ENCODE assay signal across 8 cellular contexts in the genomic region with DNA sequence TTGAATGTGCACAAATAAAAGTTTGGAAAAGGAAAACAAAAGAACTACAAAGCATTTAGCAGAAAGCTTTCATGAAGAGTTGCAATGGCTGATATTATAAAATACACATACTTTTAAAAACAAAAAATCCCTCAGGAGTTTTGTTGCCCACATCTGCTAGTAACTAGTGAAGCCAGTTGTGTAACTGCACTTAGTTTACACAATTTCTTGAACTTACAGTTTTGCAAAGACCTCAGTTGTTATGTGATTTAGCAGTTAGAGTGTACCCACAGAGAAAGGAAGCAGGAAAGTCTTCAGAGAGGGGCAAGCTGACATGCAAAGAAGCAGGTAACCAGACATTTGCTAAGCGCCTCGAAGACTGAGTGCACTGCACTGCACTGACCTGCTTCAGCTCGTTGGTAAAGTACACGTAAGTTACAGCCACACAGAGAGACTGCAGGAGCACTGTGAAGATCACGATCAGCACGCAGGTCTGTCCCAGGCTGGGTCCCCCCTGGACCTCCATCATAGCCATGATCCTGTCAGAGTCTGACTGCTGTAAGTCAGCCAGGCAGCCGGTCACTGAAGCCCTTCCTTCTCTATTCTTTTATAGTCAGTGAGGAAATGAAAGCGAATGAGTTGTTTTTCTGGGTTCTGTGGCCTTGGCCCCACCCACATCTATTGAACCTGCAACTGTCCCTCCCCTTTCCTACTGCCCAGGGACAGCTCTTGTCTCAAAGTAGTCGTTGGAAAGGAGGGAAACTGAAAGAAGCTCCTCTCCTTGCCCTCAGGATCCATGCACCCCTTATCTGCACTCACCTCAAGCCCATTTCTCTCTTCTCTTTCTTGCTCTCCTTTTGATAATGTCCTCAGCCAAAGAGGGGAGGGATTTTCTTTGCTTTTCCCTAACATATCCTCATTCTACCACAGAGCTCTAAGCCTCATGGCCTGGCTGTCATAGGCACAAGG. TPM values are rescaled to one million over a fixed set of nuclear protein-coding genes. Genes with fewer than 3 reads are reported as not detected.
DNase-seq lines count a peak whose midpoint lies in the region; ATAC-seq and TF ChIP-seq lines count a peak whose summit lies in the region.

A gene (minus strand): TSS at position 560 of the 948 bp plus-strand sequence. CDS start 46 bp downstream, at position 514.

- H3K36me3 ChIP-seq in BLaER1 treated with 17β-estradiol and CSF1 and Interleukin-3, amounts not matched to agents 10 nM and 100 nM: peaks cover 0 to 27% (median 0%) of the 10 kb centered on the region in 11 experiments; a peak in 10 of 22 replicates
- peaks cover 0 to 12% (median 0%) of the 10 kb centered on the region in 6 donors for H3K36me3 ChIP-seq in spleen

- H3K4me3 Mint-ChIP-seq in activated naive CD4-positive, alpha-beta T cell treated with anti-CD3 and anti-CD28 coated beads, Interleukin-2, amount 50 U/mL, for 24 hours: peak within 1 kb of the TSS; percentile 91

- no peaks in the 10 kb centered on the region for H3K9me3 Mint-ChIP-seq in activated naive CD4-positive, alpha-beta T cell treated with anti-CD3 and anti-CD28 coated beads, Interleukin-2, amount 50 U/mL, for 24 hours

- peaks cover 63% of the 10 kb centered on the region for H3K4me1 Mint-ChIP-seq in activated naive CD4-positive, alpha-beta T cell treated with anti-CD3 and anti-CD28 coated beads, Interleukin-2, amount 50 U/mL, for 24 hours

- peaks cover 0 to 13% (median 0%) of the 10 kb centered on the region in 11 experiments; a peak in 2 of 22 replicates for H3K9me3 ChIP-seq in BLaER1 treated with 17β-estradiol and CSF1 and Interleukin-3, amounts not matched to agents 10 nM and 100 nM (replicated peaks in 1 of 11)
- H3K9me3 ChIP-seq in right cardiac atrium (ENCODE audit: control insufficient read depth, low read length) (no peaks in the 10 kb centered on the region), spleen (no peaks in the 10 kb centered on the region)

- WGBS in right cardiac atrium: 23% methylated on average over 9 of the region's 9 CpGs
- WGBS in spleen, 5 donors: 1 to 4% (median 3%) methylated on average over 9 of the region's 9 CpGs

- ATAC-seq in GM19395 (IDR thresholded peaks at IDR 0.05; ENCODE audit: unreplicated experiment) (peak; percentile 89), HG03457 (IDR thresholded peaks at IDR 0.05; ENCODE audit: unreplicated experiment) (peak; percentile 82), SK-N-SH treated with all-trans-retinoic acid at 6 μM for 48 hours (peak; percentile 21; the same call in 1 of the 3 replicates), right cardiac atrium (peak; percentile 95 to 96)

- H3K36me3 Mint-ChIP-seq in activated naive CD4-positive, alpha-beta T cell treated with anti-CD3 and anti-CD28 coated beads, Interleukin-2, amount 50 U/mL, for 24 hours: no peaks in the 10 kb centered on the region

- H3K27ac Mint-ChIP-seq in activated naive CD4-positive, alpha-beta T cell treated with anti-CD3 and anti-CD28 coated beads, Interleukin-2, amount 50 U/mL, for 24 hours: peak within 1 kb of the TSS; percentile 97

- peaks cover 16 to 44% (median 25%) of the 10 kb centered on the region in 10 experiments for H3K4me1 ChIP-seq in BLaER1 treated with 17β-estradiol and CSF1 and Interleukin-3, amounts not matched to agents 10 nM and 100 nM
- H3K4me1 ChIP-seq in right cardiac atrium (ENCODE audit: control insufficient read depth, insufficient read depth, low read length) (no peaks in the 10 kb centered on the region), spleen (peaks cover 21 to 62% (median 42%) of the 10 kb centered on the region in 6 donors)

- TF ChIP-seq CTCF in spleen (IDR thresholded peaks at IDR 0.05 in 8 of 11, conservative IDR thresholded peaks at IDR 0.05 in 3 of 11): no peak

- H3K27me3 Mint-ChIP-seq in activated naive CD4-positive, alpha-beta T cell treated with anti-CD3 and anti-CD28 coated beads, Interleukin-2, amount 50 U/mL, for 24 hours: no peaks in the 10 kb centered on the region

- peaks cover 0 to 25% (median 0%) of the 10 kb centered on the region in 11 experiments; a peak in 2 of 22 replicates for H4K20me1 ChIP-seq in BLaER1 treated with 17β-estradiol and CSF1 and Interleukin-3, amounts not matched to agents 10 nM and 100 nM

- peak within 1 kb of the TSS; percentile 13 to 85 (median 73); a peak in 21 of 22 replicates for H3K27ac ChIP-seq in BLaER1 treated with 17β-estradiol and CSF1 and Interleukin-3, amounts not matched to agents 10 nM and 100 nM
- H3K27ac ChIP-seq in right cardiac atrium (ENCODE audit: low read length): peak within 1 kb of the TSS; percentile 95
- H3K27ac ChIP-seq in spleen: peak within 1 kb of the TSS; percentile 82 to 94 (median 92)

- no peaks in the 10 kb centered on the region for H3K27me3 ChIP-seq in BLaER1 treated with 17β-estradiol and CSF1 and Interleukin-3, amounts not matched to agents 10 nM and 100 nM
- H3K27me3 ChIP-seq in right cardiac atrium (ENCODE audit: control insufficient read depth, insufficient read depth): no peaks in the 10 kb centered on the region
- H3K27me3 ChIP-seq in spleen (replicated peaks in 1 of 7): no peaks in the 10 kb centered on the region

- intact Hi-C loops in right cardiac atrium (cut with DNase I): no loop called here
- intact Hi-C loops in spleen (cut with DNase I; ENCODE audit: low total_unique reads): no loop called here

- DNase-seq in right cardiac atrium: peak; percentile 64 to 82 (median 76)
- peak; percentile 91 for DNase-seq in spleen
- DNase-seq in NCI-H2081 treated with DMSO at 0.1 percent for 48 hours (lab: John Stamatoyannopoulos, UW): no peak

- H3K4me3 ChIP-seq in BLaER1 treated with 17β-estradiol and CSF1 and Interleukin-3, amounts not matched to agents 10 nM and 100 nM: peak within 1 kb of the TSS in 9 of 10 experiments; percentile 14 to 84 (median 72); a peak in 16 of 20 replicates
- H3K4me3 ChIP-seq in right cardiac atrium (ENCODE audit: low read length) (peak within 1 kb of the TSS; percentile 70), spleen (peak within 1 kb of the TSS; percentile 49 to 82 (median 68))

- H3K9ac ChIP-seq in BLaER1 treated with 17β-estradiol and CSF1 and Interleukin-3, amounts not matched to agents 10 nM and 100 nM: peak within 1 kb of the TSS; percentile 24 to 90 (median 74); a peak in 19 of 22 replicates

- TF ChIP-seq POLR2A in spleen (IDR thresholded peaks at IDR 0.05): peak; percentile 53 to 96 (median 91)

- peak within 1 kb of the TSS; percentile 71 to 99 (median 87) for H3K4me2 ChIP-seq in BLaER1 treated with 17β-estradiol and CSF1 and Interleukin-3, amounts not matched to agents 10 nM and 100 nM

TF ChIP-seq in SK-N-SH treated with all-trans-retinoic acid at 6 μM for 48 hours, 23 proteins besides CTCF, POLR2A, EP300 and RAD21:
- TF ChIP-seq ISL1 (CRISPR knock-in tag; IDR thresholded peaks at IDR 0.05) (no peak), GLIS3 (CRISPR knock-in tag; IDR thresholded peaks at IDR 0.05) (no peak), ZFP30 (CRISPR knock-in tag; IDR thresholded peaks at IDR 0.05) (no peak), ZNF8 (CRISPR knock-in tag; IDR thresholded peaks at IDR 0.05) (no peak), ZFP3 (CRISPR knock-in tag; IDR thresholded peaks at IDR 0.05) (no peak)
TF ChIP-seq in SK-N-SH treated with all-trans-retinoic acid at 6 μM for 48 hours: peak in this region for 0.

RNA-seq across cellular contexts. Expression of the gene that starts here (rescaled TPM):
- total RNA-seq in right cardiac atrium (10 to 100 TPM in 3 of 4 donors, 1 to 10 TPM in 1; 9.6 to 23.0 (median 13.3) TPM), spleen (100 to 1,000 TPM in 3 of 7 donors, 10 to 100 TPM in 4; 62.0 to 156 (median 95.6) TPM)
- polyA plus RNA-seq in right cardiac atrium (21.2 TPM), spleen (10 to 100 TPM; 19.5 to 27.5 (median 19.6) TPM)

Comparison
In these comparisons a context has a peak if more than half of its experiments do, and no peak if none do; other contexts are left out.
1. ATAC-seq: peak in every context shown above with its lines; median percentile 96 in right cardiac atrium; 89 in GM19395; 82 in HG03457; 21 in SK-N-SH treated with all-trans-retinoic acid at 6 μM for 48 hours.